ENCODE assay signal across 11 cellular contexts in the genomic region with DNA sequence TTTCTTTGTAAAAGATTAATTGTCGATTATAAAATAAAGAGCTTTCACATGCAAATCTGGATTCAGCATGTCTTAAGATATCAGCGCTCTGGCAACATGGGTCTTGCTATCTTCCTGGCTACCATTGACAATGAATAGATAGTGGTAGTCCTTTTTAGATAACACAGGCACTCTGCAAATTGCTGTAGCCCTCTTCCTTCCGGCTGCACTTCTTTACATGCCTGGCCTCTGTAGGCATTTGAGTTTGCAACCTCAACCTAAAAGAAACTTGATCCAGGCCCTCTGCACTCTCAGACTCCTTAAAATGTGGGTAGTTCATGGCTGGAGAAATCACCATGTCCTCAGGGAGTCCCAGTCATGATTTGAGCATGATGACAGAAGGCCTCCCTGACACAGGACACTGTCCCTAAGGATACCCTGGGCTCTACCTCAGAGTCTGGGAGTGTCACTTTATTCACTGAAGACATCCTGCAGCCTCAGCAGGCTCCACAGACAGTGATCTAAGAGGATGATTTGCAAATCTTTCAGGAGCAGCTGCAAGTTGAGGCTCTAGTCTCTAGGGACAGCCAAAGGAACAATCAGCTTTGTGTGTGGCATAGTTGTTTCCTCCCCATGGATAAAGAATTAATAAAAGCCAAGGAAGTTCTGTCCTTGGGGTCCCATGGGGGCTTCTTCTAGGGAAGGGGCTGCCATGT.
DNase-seq lines count a peak whose midpoint lies in the region; ATAC-seq and TF ChIP-seq lines count a peak whose summit lies in the region.
"Had no signal": no experiment of that assay in that cellular context is flagged by ENCODE, and none has a peak within 500 bp of the region (broad histone marks: within the 10 kb centered on the region; RNA-seq: fewer than 3 reads in every experiment).

No MANE protein-coding gene starts in this region.

- peaks cover 0 to 4% of the 10 kb centered on the region in 2 experiments; a peak in 1 of 5 replicates for H3K9me3 Mint-ChIP-seq in H9
- peaks cover 19% of the 10 kb centered on the region for H3K9me3 Mint-ChIP-seq in activated T-cell treated with anti-CD3 and anti-CD28 coated beads, Interleukin-2, amount 50 U/mL, for 24 hours

- H4K8ac ChIP-seq in H9 (replicated peaks; ENCODE audit: insufficient read length, low read depth, low read length), result no peak overlapping the region

- H3K27me3 Mint-ChIP-seq in H9 (ENCODE audit: low read depth), result no peaks in the 10 kb centered on the region; the same call in 1 of the 2 replicates
- no peaks in the 10 kb centered on the region for H3K27me3 Mint-ChIP-seq in activated T-cell treated with anti-CD3 and anti-CD28 coated beads, Interleukin-2, amount 50 U/mL, for 24 hours

- TF ChIP-seq CTCF in H9 (conservative IDR thresholded peaks at IDR 0.05), result no peak

- no peak overlapping the region for H3K18ac ChIP-seq in H9 (ENCODE audit: insufficient read length, low read depth, low read length)

- DNase-seq in H9 (no peak), iPS-NIHi7 (ENCODE audit: extremely low spot score) (peak; percentile 15)
- no peak for DNase-seq in effector CD4-positive, alpha-beta T cell
- no peak for DNase-seq in activated T-cell treated with anti-CD3 and anti-CD28 coated beads, Interleukin-2, amount 50 U/mL, for 24 hours
- DNase-seq: CD4-positive, CD25-positive, alpha-beta regulatory T cell; DMS 273 treated with DMSO at 0.1 percent for 48 hours; DMS79; GM23248; H7 had no signal

- H3K27ac ChIP-seq in H9 (ENCODE audit: insufficient read length, low read depth, low read length), result peak overlapping the region; percentile 32
- H3K27ac ChIP-seq in ectodermal cell (ENCODE audit: insufficient read depth, low read depth, low read length, poor library complexity, severe bottlenecking), result peak overlapping the region; percentile 16
- H3K27ac ChIP-seq: GM23248 had no signal

- H2BK12ac ChIP-seq in H9 (ENCODE audit: insufficient read length, low read depth, low read length), result no peak overlapping the region

- H3K4me1 Mint-ChIP-seq in H9, result peaks cover 18 to 20% of the 10 kb centered on the region in 2 experiments
- no peaks in the 10 kb centered on the region for H3K4me1 Mint-ChIP-seq in activated T-cell treated with anti-CD3 and anti-CD28 coated beads, Interleukin-2, amount 50 U/mL, for 24 hours (ENCODE audit: low read depth)
- H3K4me1 Mint-ChIP-seq: CD4-positive, CD25-positive, alpha-beta regulatory T cell had no signal

- H2BK120ac ChIP-seq in H9 (ENCODE audit: low read depth, low read length, poor library complexity, severe bottlenecking), result no peak overlapping the region

- no peak overlapping the region for H2AFZ ChIP-seq in H9 (ENCODE audit: low read length)
- H2AFZ ChIP-seq: GM23248 had no signal

- no peaks in the 10 kb centered on the region for H3K79me2 ChIP-seq in H9 (ENCODE audit: insufficient read depth, low read length)

- H3K4me3 Mint-ChIP-seq in H9, result no peak overlapping the region
- no peak overlapping the region for H3K4me3 Mint-ChIP-seq in activated T-cell treated with anti-CD3 and anti-CD28 coated beads, Interleukin-2, amount 50 U/mL, for 24 hours
- H3K4me3 Mint-ChIP-seq: CD4-positive, CD25-positive, alpha-beta regulatory T cell had no signal

- H2BK15ac ChIP-seq in H9 (ENCODE audit: low read depth, low read length), result no peak overlapping the region

- H4K20me1 ChIP-seq in H9 (ENCODE audit: control insufficient read depth, insufficient read depth, insufficient read length), result no peaks in the 10 kb centered on the region

- no peak overlapping the region for H3K14ac ChIP-seq in H9 (ENCODE audit: insufficient read depth, low read length)

- H3K27ac Mint-ChIP-seq in H9, result peak overlapping the region in 1 of 3 experiments; percentile 23; a peak in 2 of 7 replicates
- no peak overlapping the region for H3K27ac Mint-ChIP-seq in activated T-cell treated with anti-CD3 and anti-CD28 coated beads, Interleukin-2, amount 50 U/mL, for 24 hours
- H3K27ac Mint-ChIP-seq: CD4-positive, CD25-positive, alpha-beta regulatory T cell had no signal

- WGBS in H9 (ENCODE audit: extremely low coverage, insufficient read length, low lambda C conversion rate), result no CpG with 5 or more reads among the region's 3 CpGs
- 91 to 95% methylated on average over 3 of the region's 3 CpGs for WGBS in ectodermal cell, 2 experiments

- H3K23me2 ChIP-seq in H9 (ENCODE audit: insufficient read length, low read depth, low read length, poor library complexity, severe bottlenecking), result no peaks in the 10 kb centered on the region

- no peak overlapping the region for H3K4me3 ChIP-seq in ectodermal cell (ENCODE audit: insufficient read depth, low read depth, low read length)
- H3K4me3 ChIP-seq: GM23248 had no signal

- no peak overlapping the region for H2AK5ac ChIP-seq in H9 (ENCODE audit: insufficient read length, low read length)

- no peak overlapping the region for H3K9ac ChIP-seq in H9 (ENCODE audit: extremely low read depth, insufficient read length, low read length)
- H3K9ac ChIP-seq: GM23248 had no signal

- no peak overlapping the region for H2BK20ac ChIP-seq in H9 (ENCODE audit: low read depth, low read length, poor library complexity, severe bottlenecking)

- H3K56ac ChIP-seq in H9 (ENCODE audit: insufficient read length, low read depth, low read length), result no peak overlapping the region

- H3K9me3 ChIP-seq in H9 (ENCODE audit: control insufficient read depth, low read depth, low read length) (no peaks in the 10 kb centered on the region), ectodermal cell (ENCODE audit: control insufficient read depth, low read length) (no peaks in the 10 kb centered on the region)

- H3K4ac ChIP-seq in H9 (ENCODE audit: low read depth, low read length), result no peak overlapping the region

- H3K27me3 ChIP-seq in H9 (ENCODE audit: insufficient read depth, low read length) (no peaks in the 10 kb centered on the region), ectodermal cell (ENCODE audit: control insufficient read depth, insufficient read depth, low read length, poor library complexity, severe bottlenecking) (no peaks in the 10 kb centered on the region)

- H3K36me3 ChIP-seq in ectodermal cell (ENCODE audit: control insufficient read depth, insufficient read depth, low read length), result no peaks in the 10 kb centered on the region

- no peak overlapping the region for H2BK5ac ChIP-seq in H9 (ENCODE audit: insufficient read length, low read length)

- no peak for ATAC-seq in HG03280 (IDR thresholded peaks at IDR 0.05; ENCODE audit: unreplicated experiment)

- H3K4me1 ChIP-seq in H9 (ENCODE audit: insufficient read depth, low read length), result peaks cover 4% of the 10 kb centered on the region; the same call in 1 of the 2 replicates
- no peaks in the 10 kb centered on the region for H3K4me1 ChIP-seq in ectodermal cell (ENCODE audit: control insufficient read depth, insufficient read depth, low read length)

- no peak overlapping the region for H3K4me2 ChIP-seq in H9 (ENCODE audit: insufficient read depth, insufficient read length, low read length)

- H4K91ac ChIP-seq in H9 (ENCODE audit: insufficient read length, low read depth, low read length), result no peak overlapping the region

- no peak overlapping the region for H4K5ac ChIP-seq in H9 (ENCODE audit: insufficient read length, low read depth, low read length)

- H3T11ph ChIP-seq in H9 (ENCODE audit: low read length), result no peak overlapping the region

- H3K23ac ChIP-seq in H9 (ENCODE audit: insufficient read length, low read depth, low read length), result no peak overlapping the region

- no peaks in the 10 kb centered on the region for H3K79me1 ChIP-seq in H9 (ENCODE audit: insufficient read depth, low read depth, low read length, poor library complexity, severe bottlenecking)

- no peaks in the 10 kb centered on the region; a peak in 1 of 7 replicates for H3K36me3 Mint-ChIP-seq in H9 (ENCODE audit: insufficient read depth in 1 of 3, low read depth in 3 of 3)
- no peaks in the 10 kb centered on the region for H3K36me3 Mint-ChIP-seq in activated T-cell treated with anti-CD3 and anti-CD28 coated beads, Interleukin-2, amount 50 U/mL, for 24 hours (ENCODE audit: low read depth)
- H3K36me3 Mint-ChIP-seq: CD4-positive, CD25-positive, alpha-beta regulatory T cell had no signal
